Comparison of ENCODE assay signal across 26 cellular contexts in genomic region chr9:98572796-98573195, GRCh38.
"Had no signal": no experiment of that assay in that cellular context is flagged by ENCODE, and none has a peak within 500 bp of the region (broad histone marks: within the 10 kb centered on the region; RNA-seq: fewer than 3 reads in every experiment).

No MANE protein-coding gene starts in this region.

- H3K27me3 ChIP-seq: hepatocyte, neural progenitor cell, ovary, sigmoid colon, testis, thyroid gland, upper lobe of left lung, vagina had no signal

- ATAC-seq: natural killer cell; right cardiac atrium; stimulated activated memory B cell treated with anti-CD40 and anti-IgM and Interleukin-4, amounts not matched to agents 10 μg/mL and 1 μg/mL and 100 μg/mL, for 72 hours; stimulated activated naive CD8-positive, alpha-beta T cell treated with anti-CD3 and anti-CD28 coated beads, Interleukin-15, amount 100 ng/mL, for 72 hours had no signal

- H3K27ac ChIP-seq: hepatocyte, left ventricle myocardium inferior, neural progenitor cell, ovary, prostate gland, sigmoid colon, testis, thyroid gland, transverse colon, upper lobe of left lung, vagina had no signal

- DNase-seq: left ventricle myocardium inferior; mesendoderm; naive B cell; natural killer cell; nephron progenitor cell; ovary; right cardiac atrium; sigmoid colon; small intestine; stimulated activated CD4-positive, alpha-beta T cell treated with anti-CD3 and anti-CD28 coated beads, Interleukin-1b, Interleukin-23, amount 100 ng/mL, for 48 hours; stimulated activated CD4-positive, alpha-beta T cell treated with anti-CD3 and anti-CD28 coated beads, Interleukin-2, amount 100 ng/mL, for 48 hours; stimulated activated CD4-positive, alpha-beta T cell treated with anti-CD3 and anti-CD28 coated beads, Interleukin-4, amount 100 ng/mL, for 4 hours; stimulated activated CD8-positive, alpha-beta memory T cell treated with anti-CD3 and anti-CD28 coated beads, Interleukin-4, amount 100 ng/mL, for 48 hours; stimulated activated naive CD4-positive, alpha-beta T cell treated with Interleukin-2 at 50 U/mL for 16 hours; stimulated activated naive CD8-positive, alpha-beta T cell treated with anti-CD3 and anti-CD28 coated beads, Interleukin-15, amount 100 ng/mL, for 72 hours; substantia nigra; testis; thyroid gland; transverse colon; upper lobe of left lung had no signal

- H3K4me3 ChIP-seq: hepatocyte, left ventricle myocardium inferior, lung, neural progenitor cell, ovary, prostate gland, sigmoid colon, testis, thyroid gland, transverse colon, upper lobe of left lung, vagina had no signal
